In genomic region chr9:38196721-38197120, GRCh38 we compare ENCODE assay signal across 23 cellular contexts.
"Had no signal": no experiment of that assay in that cellular context is flagged by ENCODE, and none has a peak within 500 bp of the region (broad histone marks: within the 10 kb centered on the region; RNA-seq: fewer than 3 reads in every experiment).

No MANE protein-coding gene starts in this region.

- H3K27me3 ChIP-seq: ovary, thyroid gland, upper lobe of right lung had no signal

- H3K4me1 ChIP-seq: esophagus muscularis mucosa, foreskin keratinocyte, thyroid gland, upper lobe of right lung had no signal

- H3K36me3 Mint-ChIP-seq: activated naive CD8-positive, alpha-beta T cell treated with anti-CD3 and anti-CD28 coated beads, Interleukin-2, amount 10 ng/mL, durations not matched to agents 7 days and 5 days had no signal

- H3K9me3 ChIP-seq: esophagus muscularis mucosa, ovary, thyroid gland, upper lobe of right lung had no signal

- H3K27ac ChIP-seq: brain microvascular endothelial cell, esophagus muscularis mucosa, foreskin keratinocyte, ovary, skin epidermis, thyroid gland, upper lobe of right lung, VCaP had no signal

- H3K9me3 Mint-ChIP-seq: activated naive CD4-positive, alpha-beta T cell treated with anti-CD3 and anti-CD28 coated beads for 36 hours; activated naive CD8-positive, alpha-beta T cell treated with anti-CD3 and anti-CD28 coated beads, Interleukin-2, amount 10 ng/mL, durations not matched to agents 7 days and 5 days; stimulated activated naive CD8-positive, alpha-beta T cell treated with anti-CD3 and anti-CD28 coated beads, Interleukin-15, Interleukin-2, amounts not matched to agents 100 ng/mL and 50 ng/mL, for 24 hours had no signal

- H3K36me3 ChIP-seq: brain microvascular endothelial cell, esophagus muscularis mucosa, ovary, thyroid gland, upper lobe of right lung had no signal

- ATAC-seq: foreskin keratinocyte, left ventricle myocardium superior, sciatic nerve, upper lobe of right lung had no signal

- H3K4me1 Mint-ChIP-seq: activated naive CD8-positive, alpha-beta T cell treated with anti-CD3 and anti-CD28 coated beads, Interleukin-2, amount 10 ng/mL, durations not matched to agents 7 days and 5 days had no signal

- DNase-seq: activated CD4-positive, alpha-beta T cell treated with anti-CD3 and anti-CD28 coated beads for 4 hours; activated CD4-positive, alpha-beta T cell treated with anti-CD3 and anti-CD28 coated beads, Interleukin-2, amount 50 U/mL, for 48 hours; activated CD8-positive, alpha-beta memory T cell treated with anti-CD3 and anti-CD28 coated beads for 24 hours; activated effector memory CD4-positive, alpha-beta T cell treated with anti-CD3 and anti-CD28 coated beads, Interleukin-2, amount 50 U/mL, for 16 hours; activated naive CD4-positive, alpha-beta T cell treated with anti-CD3 and anti-CD28 coated beads for 36 hours; activated naive CD8-positive, alpha-beta T cell treated with anti-CD3 and anti-CD28 coated beads, Interleukin-2, amount 10 ng/mL, durations not matched to agents 7 days and 5 days; brain microvascular endothelial cell; central memory CD4-positive, alpha-beta T cell; foreskin keratinocyte; left ventricle myocardium superior; naive B cell; nephron progenitor cell; ovary; stimulated activated CD4-positive, alpha-beta T cell treated with anti-CD3 and anti-CD28 coated beads, Interleukin-12 subunit alpha, Interleukin-12 subunit beta, amount 100 ng/mL, for 4 hours; stimulated activated CD4-positive, alpha-beta T cell treated with anti-CD3 and anti-CD28 coated beads, Interleukin-4, amount 100 ng/mL, for 1 hour; thyroid gland; upper lobe of right lung had no signal

- H3K4me3 ChIP-seq: esophagus muscularis mucosa, ovary, skin epidermis, thyroid gland, upper lobe of right lung had no signal

- H3K27ac Mint-ChIP-seq: activated naive CD4-positive, alpha-beta T cell treated with anti-CD3 and anti-CD28 coated beads for 36 hours; activated naive CD8-positive, alpha-beta T cell treated with anti-CD3 and anti-CD28 coated beads, Interleukin-2, amount 10 ng/mL, durations not matched to agents 7 days and 5 days; progenitor cell of endocrine pancreas; stimulated activated naive CD8-positive, alpha-beta T cell treated with anti-CD3 and anti-CD28 coated beads, Interleukin-15, Interleukin-2, amounts not matched to agents 100 ng/mL and 50 ng/mL, for 24 hours had no signal

- H3K4me3 Mint-ChIP-seq: activated naive CD4-positive, alpha-beta T cell treated with anti-CD3 and anti-CD28 coated beads for 36 hours; activated naive CD8-positive, alpha-beta T cell treated with anti-CD3 and anti-CD28 coated beads, Interleukin-2, amount 10 ng/mL, durations not matched to agents 7 days and 5 days; naive B cell; nephron progenitor cell; stimulated activated naive CD8-positive, alpha-beta T cell treated with anti-CD3 and anti-CD28 coated beads, Interleukin-15, Interleukin-2, amounts not matched to agents 100 ng/mL and 50 ng/mL, for 24 hours had no signal
